Comparison of ENCODE assay signal across 8 cellular contexts in genomic region chr20:51529027-51529749, GRCh38. TPM values are rescaled to one million over a fixed set of nuclear protein-coding genes. Genes with fewer than 3 reads are reported as not detected.
DNase-seq lines count a peak whose midpoint lies in the region; ATAC-seq and TF ChIP-seq lines count a peak whose summit lies in the region.

No MANE protein-coding gene starts in this region.

- no peaks in the 10 kb centered on the region for H3K27me3 ChIP-seq in CD8-positive, alpha-beta memory T cell (ENCODE audit: insufficient read depth, low read length, poor library complexity, severe bottlenecking)

- peak overlapping the region; percentile 70 for H3K27ac ChIP-seq in CD8-positive, alpha-beta memory T cell (ENCODE audit: low read depth, low read length)

- H3K4me1 Mint-ChIP-seq in CD8-positive, alpha-beta memory T cell = peaks cover 90 to 100% (median 99%) of the 10 kb centered on the region in 3 donors
- peaks cover 84% of the 10 kb centered on the region for H3K4me1 Mint-ChIP-seq in T-helper 1 cell treated with Interleukin-12 subunit alpha and Interleukin-12 subunit beta and Interleukin-4 antibody, amounts not matched to agents 30 μg/mL and 1 μg/mL, for 36 hours (ENCODE audit: low read depth)
- H3K4me1 Mint-ChIP-seq in brain = peaks cover 32% of the 10 kb centered on the region

- POLR2A ChIA-PET in CD8-positive, alpha-beta memory T cell (lab: Charles Lee) = interaction anchor here (0.8 to 1.4 kb wide), 3 partner anchors 12 to 28 kb away, joined by 3 read pairs; partner anchors contain the start of gene NFATC2

- no peak for TF ChIP-seq CTCF in brain (conservative IDR thresholded peaks at IDR 0.05)

- TF ChIP-seq POLR2A in GM18505 (IDR thresholded peaks at IDR 0.05; ENCODE audit: borderline replicate concordance, extremely low read depth, insufficient read depth, insufficient read length) = no peak

- H3K36me3 ChIP-seq in CD8-positive, alpha-beta memory T cell (ENCODE audit: insufficient read depth, low read length) = no peaks in the 10 kb centered on the region

- H3K36me3 Mint-ChIP-seq in CD8-positive, alpha-beta memory T cell = peaks cover 0 to 31% (median 5%) of the 10 kb centered on the region in 3 donors
- peaks cover 29% of the 10 kb centered on the region for H3K36me3 Mint-ChIP-seq in T-helper 1 cell treated with Interleukin-12 subunit alpha and Interleukin-12 subunit beta and Interleukin-4 antibody, amounts not matched to agents 30 μg/mL and 1 μg/mL, for 36 hours (ENCODE audit: low read depth)
- H3K36me3 Mint-ChIP-seq in brain = no peaks in the 10 kb centered on the region

- no peaks in the 10 kb centered on the region for H3K9me3 ChIP-seq in CD8-positive, alpha-beta memory T cell (ENCODE audit: low read length)

- peaks cover 98% of the 10 kb centered on the region for H3K4me1 ChIP-seq in CD8-positive, alpha-beta memory T cell (ENCODE audit: insufficient read depth, low read length)

- H3K27ac Mint-ChIP-seq in CD8-positive, alpha-beta memory T cell = peak overlapping the region; percentile 77 to 100 (median 98)
- H3K27ac Mint-ChIP-seq in T-helper 1 cell treated with Interleukin-12 subunit alpha and Interleukin-12 subunit beta and Interleukin-4 antibody, amounts not matched to agents 30 μg/mL and 1 μg/mL, for 36 hours = peak overlapping the region; percentile 82
- peak overlapping the region in 3 of 5 experiments; percentile 33 to 73 (median 51) for H3K27ac Mint-ChIP-seq in brain

- peak in 2 of 5 donors; percentile 35 to 68 for DNase-seq in CD8-positive, alpha-beta memory T cell
- DNase-seq in skeletal muscle cell (ENCODE audit: low read depth) = no peak

- peak overlapping the region; percentile 72 to 86 (median 83) for H3K4me3 Mint-ChIP-seq in CD8-positive, alpha-beta memory T cell
- peak overlapping the region; percentile 36 for H3K4me3 Mint-ChIP-seq in T-helper 1 cell treated with Interleukin-12 subunit alpha and Interleukin-12 subunit beta and Interleukin-4 antibody, amounts not matched to agents 30 μg/mL and 1 μg/mL, for 36 hours
- H3K4me3 Mint-ChIP-seq in brain = peak overlapping the region in 2 of 5 experiments; percentile 3 to 24

- no peaks in the 10 kb centered on the region for H3K27me3 Mint-ChIP-seq in CD8-positive, alpha-beta memory T cell
- no peaks in the 10 kb centered on the region for H3K27me3 Mint-ChIP-seq in T-helper 1 cell treated with Interleukin-12 subunit alpha and Interleukin-12 subunit beta and Interleukin-4 antibody, amounts not matched to agents 30 μg/mL and 1 μg/mL, for 36 hours (ENCODE audit: low read depth)
- H3K27me3 Mint-ChIP-seq in brain = peaks cover 17% of the 10 kb centered on the region

- H3K4me3 ChIP-seq in CD8-positive, alpha-beta memory T cell (ENCODE audit: low read length) = peak overlapping the region; percentile 36
- H3K4me3 ChIP-seq in skeletal muscle cell (ENCODE audit: low read depth, low read length) = peak overlapping the region; percentile 6

- no peak for ATAC-seq in HG02610 (IDR thresholded peaks at IDR 0.05; ENCODE audit: unreplicated experiment)
- no peak for ATAC-seq in HG02642 (IDR thresholded peaks at IDR 0.05; ENCODE audit: poor library complexity, unreplicated experiment)
- no peak for ATAC-seq in GM18505 (IDR thresholded peaks at IDR 0.05; ENCODE audit: unreplicated experiment)
- no peak for ATAC-seq in GM21360 (IDR thresholded peaks at IDR 0.05; ENCODE audit: unreplicated experiment)

- CTCF ChIA-PET in CD8-positive, alpha-beta memory T cell (lab: Charles Lee) = interaction anchor here (3.3 kb wide), 1 partner anchor 12 kb away, joined by 18 read pairs; the partner anchor contains the start of gene NFATC2

- no peaks in the 10 kb centered on the region for H3K9me3 Mint-ChIP-seq in CD8-positive, alpha-beta memory T cell
- no peaks in the 10 kb centered on the region for H3K9me3 Mint-ChIP-seq in T-helper 1 cell treated with Interleukin-12 subunit alpha and Interleukin-12 subunit beta and Interleukin-4 antibody, amounts not matched to agents 30 μg/mL and 1 μg/mL, for 36 hours
- H3K9me3 Mint-ChIP-seq in brain = no peaks in the 10 kb centered on the region

RNA-seq across cellular contexts. Expression of gene NFATC2, which starts 13.3 kb away (rescaled TPM):
- 10 to 100 TPM; 63.0 to 64.4 TPM for total RNA-seq in CD8-positive, alpha-beta memory T cell
- 52.1 TPM for polyA plus RNA-seq in CD8-positive, alpha-beta memory T cell
- polyA plus RNA-seq in brain (ENCODE audit: insufficient read depth, low read depth, low replicate concordance) = 3.0 TPM

Comparison
In these comparisons a context has a peak if more than half of its experiments do, and no peak if none do; other contexts are left out.
1. RNA of gene NFATC2, which starts 13.3 kb away (polyA plus RNA-seq): 52.1 TPM in CD8-positive, alpha-beta memory T cell (single experiment); 3.0 TPM in brain (single experiment); every median in the first group is over 10 times any median in the second.
2. Peak in every context shown above with its lines, with median percentiles within 50 percentile points of each other: H3K27ac Mint-ChIP-seq.